10 cellular contexts compared by ENCODE assay signal in the genomic region with DNA sequence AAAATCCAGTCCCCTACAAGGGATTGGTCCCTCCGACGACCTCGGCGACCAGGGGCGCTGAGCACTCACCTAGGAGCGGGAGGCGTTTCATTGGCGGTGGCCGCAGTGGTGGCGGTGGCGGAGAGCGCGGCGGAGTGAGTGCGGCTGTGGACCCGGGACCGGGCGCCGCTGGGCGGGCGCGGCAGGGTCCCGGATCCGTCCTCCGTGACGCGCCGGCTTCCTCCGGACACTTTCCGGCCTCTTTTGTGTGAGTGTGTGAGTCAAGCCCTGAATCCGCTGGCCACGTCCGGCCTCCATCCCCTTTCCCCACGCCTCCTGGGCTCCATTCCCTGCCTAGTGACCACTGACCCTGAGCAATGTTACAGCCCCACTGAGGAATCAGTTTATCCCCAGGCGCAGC. TPM values are rescaled to one million over a fixed set of nuclear protein-coding genes. Genes with fewer than 3 reads are reported as not detected.
DNase-seq lines count a peak whose midpoint lies in the region; ATAC-seq and TF ChIP-seq lines count a peak whose summit lies in the region.
"Had no signal": no experiment of that assay in that cellular context is flagged by ENCODE, and none has a peak within 500 bp of the region (broad histone marks: within the 10 kb centered on the region; RNA-seq: fewer than 3 reads in every experiment).

A gene (minus strand): TSS at position 167 of the 400 bp plus-strand sequence. CDS start 76 bp downstream, at position 91.

- peak within 1 kb of the TSS; percentile 79 for H3K4me3 Mint-ChIP-seq in type B pancreatic cell
- H3K4me3 Mint-ChIP-seq in naive thymus-derived CD8-positive, alpha-beta T cell: no peak within 1 kb of the TSS

- TF ChIP-seq CTCF in WI38 (IDR thresholded peaks at IDR 0.05; ENCODE audit: low read depth, low read length): no peak
- TF ChIP-seq CTCF in gastroesophageal sphincter (IDR thresholded peaks at IDR 0.05): no peak
- no peak for TF ChIP-seq CTCF in type B pancreatic cell (conservative IDR thresholded peaks at IDR 0.05)

- H3K9ac ChIP-seq in mucosa of stomach (ENCODE audit: low read length): peak within 1 kb of the TSS; percentile 17

- ATAC-seq in gastroesophageal sphincter (peak; percentile 83), HG03280 (IDR thresholded peaks at IDR 0.05; ENCODE audit: unreplicated experiment) (no peak)
- ATAC-seq in naive thymus-derived CD8-positive, alpha-beta T cell: no peak

- H3K9me3 Mint-ChIP-seq in type B pancreatic cell: peaks cover 4% of the 10 kb centered on the region
- peaks cover 0 to 20% (median 2%) of the 10 kb centered on the region in 9 donors for H3K9me3 Mint-ChIP-seq in naive thymus-derived CD8-positive, alpha-beta T cell

- H3K27ac Mint-ChIP-seq in type B pancreatic cell: no peak within 1 kb of the TSS
- H3K27ac Mint-ChIP-seq in naive thymus-derived CD8-positive, alpha-beta T cell: no peak within 1 kb of the TSS

- WGBS in gastroesophageal sphincter (ENCODE audit: low coverage in 1 of 2), 2 donors: 8% methylated on average over 5 of the region's 35 CpGs; no CpG with 5 or more reads in 1 of the 2 donors

- TF ChIP-seq POLR2A in gastroesophageal sphincter (IDR thresholded peaks at IDR 0.05): peak in 1 of 2 donors; percentile 22

- TF ChIP-seq EP300 in gastroesophageal sphincter (IDR thresholded peaks at IDR 0.05): no peak

- H3K36me3 ChIP-seq in gastroesophageal sphincter (no peaks in the 10 kb centered on the region), mucosa of stomach (ENCODE audit: control insufficient read depth, insufficient read depth, low read length) (no peaks in the 10 kb centered on the region)

- POLR2A ChIA-PET in naive thymus-derived CD8-positive, alpha-beta T cell (lab: Charles Lee): no interaction called here

- peaks cover 19% of the 10 kb centered on the region for H3K27me3 Mint-ChIP-seq in type B pancreatic cell
- peaks cover 0 to 14% (median 8%) of the 10 kb centered on the region in 5 donors for H3K27me3 Mint-ChIP-seq in naive thymus-derived CD8-positive, alpha-beta T cell

- H3K27me3 ChIP-seq in gastroesophageal sphincter: peaks cover 11% of the 10 kb centered on the region
- no peaks in the 10 kb centered on the region for H3K27me3 ChIP-seq in mucosa of stomach (ENCODE audit: control insufficient read depth, insufficient read depth, low read length)

- H3K9me3 ChIP-seq in gastroesophageal sphincter (no peaks in the 10 kb centered on the region), mucosa of stomach (ENCODE audit: control insufficient read depth, low read length) (no peaks in the 10 kb centered on the region)

- H3K4me1 Mint-ChIP-seq in type B pancreatic cell (ENCODE audit: unreplicated experiment): peaks cover 6% of the 10 kb centered on the region
- no peaks in the 10 kb centered on the region for H3K4me1 Mint-ChIP-seq in naive thymus-derived CD8-positive, alpha-beta T cell

- H3K4me1 ChIP-seq in gastroesophageal sphincter (no peaks in the 10 kb centered on the region), mucosa of stomach (ENCODE audit: control insufficient read depth, insufficient read depth, low read length) (no peaks in the 10 kb centered on the region)

- DNase-seq in type B pancreatic cell (ENCODE audit: extremely low spot score, unreplicated experiment) (no peak), germinal center (ENCODE audit: low spot score) (no peak), OCI-M2 (lab: John Stamatoyannopoulos, UW; ENCODE audit: unreplicated experiment) (no peak)
- DNase-seq in naive thymus-derived CD8-positive, alpha-beta T cell: no peak
- DNase-seq: NCI-H187 treated with DMSO at 0.1 percent for 48 hours had no signal

- H3K27ac ChIP-seq in gastroesophageal sphincter: peak within 1 kb of the TSS in 3 of 4 donors; percentile 53 to 70 (median 64)

- H3K36me3 Mint-ChIP-seq in type B pancreatic cell: no peaks in the 10 kb centered on the region
- no peaks in the 10 kb centered on the region for H3K36me3 Mint-ChIP-seq in naive thymus-derived CD8-positive, alpha-beta T cell

- H3K4me3 ChIP-seq in WI38 (ENCODE audit: low read depth, low read length): peak within 1 kb of the TSS; percentile 53
- peak within 1 kb of the TSS; percentile 10 to 38 for H3K4me3 ChIP-seq in gastroesophageal sphincter
- H3K4me3 ChIP-seq in mucosa of stomach (ENCODE audit: low read length): no peak within 1 kb of the TSS

RNA-seq across cellular contexts. Expression of the gene that starts here (rescaled TPM):
- total RNA-seq in gastroesophageal sphincter: 10 to 100 TPM; 14.5 to 46.6 (median 17.8) TPM
- 0.56 TPM in 1 of 2 replicates, not detected in the other for total RNA-seq in type B pancreatic cell (ENCODE audit: low replicate concordance)
- not detected for total RNA-seq in naive thymus-derived CD8-positive, alpha-beta T cell
- polyA plus RNA-seq in naive thymus-derived CD8-positive, alpha-beta T cell: not detected
- total RNA-seq: bronchial epithelial cell had no signal
